In the genomic region with DNA sequence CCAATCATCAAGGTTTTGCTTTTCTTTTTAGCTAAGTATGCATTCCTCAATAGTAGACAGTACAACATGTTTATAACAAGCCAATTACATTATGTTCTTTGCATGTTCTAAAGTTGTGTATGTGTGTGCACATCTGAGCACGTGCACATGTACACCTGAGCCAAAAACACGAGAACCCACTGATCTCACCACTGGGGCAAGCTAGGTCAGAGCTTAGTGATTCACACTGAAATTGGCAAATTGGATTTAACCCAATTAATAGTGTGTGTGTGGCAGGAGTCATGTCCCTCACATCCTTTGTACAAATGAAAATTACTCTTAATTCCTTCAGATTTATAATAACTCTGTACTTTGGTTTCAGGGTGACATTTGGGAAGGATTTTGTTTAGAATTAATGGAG, we compare ENCODE assay signal across 25 cellular contexts.
"Had no signal": no experiment of that assay in that cellular context is flagged by ENCODE, and none has a peak within 500 bp of the region (broad histone marks: within the 10 kb centered on the region; RNA-seq: fewer than 3 reads in every experiment).

No MANE protein-coding gene starts in this region.

- H3K36me3 ChIP-seq: adrenal gland, prostate gland had no signal

- DNase-seq: activated CD4-positive, alpha-beta T cell treated with anti-CD3 and anti-CD28 coated beads for 4 hours; activated CD4-positive, alpha-beta T cell treated with anti-CD3 and anti-CD28 coated beads, Interleukin-2, amount 50 U/mL, for 4 hours; activated CD8-positive, alpha-beta memory T cell treated with anti-CD3 and anti-CD28 coated beads for 24 hours; activated effector memory CD4-positive, alpha-beta T cell treated with Interleukin-2 at 50 U/mL for 16 hours; activated naive CD4-positive, alpha-beta T cell treated with Interleukin-2 at 50 U/mL for 16 hours; activated naive CD8-positive, alpha-beta T cell treated with anti-CD3 and anti-CD28 coated beads for 36 hours; adrenal gland; aorta; caudate nucleus; foreskin melanocyte; heart right ventricle; midbrain; naive thymus-derived CD8-positive, alpha-beta T cell; nucleus accumbens; pancreas; retina; small intestine; stimulated activated CD4-positive, alpha-beta T cell treated with anti-CD3 and anti-CD28 coated beads, Interleukin-15, amount 100 ng/mL, for 24 hours; stimulated activated CD4-positive, alpha-beta T cell treated with anti-CD3 and anti-CD28 coated beads, Interleukin-2, amount 100 ng/mL, for 24 hours; stimulated activated naive CD4-positive, alpha-beta T cell treated with Interleukin-2 at 50 U/mL for 16 hours; T-helper 1 cell had no signal

- H3K4me1 ChIP-seq: pancreas, prostate gland had no signal

- H3K27ac ChIP-seq: adrenal gland, epithelial cell of prostate, heart right ventricle, pancreas, prostate gland, VCaP had no signal

- H3K27me3 ChIP-seq: adrenal gland, heart right ventricle, pancreas, tibial nerve had no signal

- H3K4me3 ChIP-seq: adrenal gland, heart right ventricle, pancreas, prostate gland, tibial nerve had no signal

- H3K9me3 ChIP-seq: adrenal gland, heart right ventricle, pancreas, prostate gland, tibial nerve had no signal
